1 cellular context compared by ENCODE assay signal in genomic region chr7:140231779-140232491, GRCh38.
TF ChIP-seq lines count a peak whose summit lies in the region.

No MANE protein-coding gene starts in this region.

TF ChIP-seq in K562, 482 proteins besides CTCF, POLR2A, EP300 and RAD21 (continued from another document):
- no peak for TF ChIP-seq PCBP1 (IDR thresholded peaks at IDR 0.05; ENCODE audit: low read depth, low read length, poor library complexity, severe bottlenecking)
- TF ChIP-seq POLR2B (IDR thresholded peaks at IDR 0.05; ENCODE audit: low read depth, partially characterized antibody) = no peak
- no peak for TF ChIP-seq SMARCA4 (IDR thresholded peaks at IDR 0.05)
- TF ChIP-seq ZBED1 (IDR thresholded peaks at IDR 0.05) = no peak
- no peak for TF ChIP-seq ZNF584 (CRISPR knock-in tag; IDR thresholded peaks at IDR 0.05; ENCODE audit: low read depth)
- TF ChIP-seq E2F4 (CRISPR knock-in tag; IDR thresholded peaks at IDR 0.05; ENCODE audit: low read depth) = no peak
- TF ChIP-seq THRAP3 (IDR thresholded peaks at IDR 0.05; ENCODE audit: borderline replicate concordance) = no peak
- TF ChIP-seq U2AF1 (optimal IDR thresholded peaks at IDR 0.05; ENCODE audit: low read depth, low read length) = no peak
- TF ChIP-seq TFAP4 (CRISPR knock-in tag; IDR thresholded peaks at IDR 0.05; ENCODE audit: borderline replicate concordance) = no peak
- TF ChIP-seq TOE1 (IDR thresholded peaks at IDR 0.05; ENCODE audit: borderline replicate concordance) = no peak
- TF ChIP-seq TOE1 (CRISPR knock-in tag; IDR thresholded peaks at IDR 0.05; ENCODE audit: borderline replicate concordance, low read depth) = no peak
- TF ChIP-seq DNMT1 (IDR thresholded peaks at IDR 0.05) = no peak
- TF ChIP-seq, protein P1, sequence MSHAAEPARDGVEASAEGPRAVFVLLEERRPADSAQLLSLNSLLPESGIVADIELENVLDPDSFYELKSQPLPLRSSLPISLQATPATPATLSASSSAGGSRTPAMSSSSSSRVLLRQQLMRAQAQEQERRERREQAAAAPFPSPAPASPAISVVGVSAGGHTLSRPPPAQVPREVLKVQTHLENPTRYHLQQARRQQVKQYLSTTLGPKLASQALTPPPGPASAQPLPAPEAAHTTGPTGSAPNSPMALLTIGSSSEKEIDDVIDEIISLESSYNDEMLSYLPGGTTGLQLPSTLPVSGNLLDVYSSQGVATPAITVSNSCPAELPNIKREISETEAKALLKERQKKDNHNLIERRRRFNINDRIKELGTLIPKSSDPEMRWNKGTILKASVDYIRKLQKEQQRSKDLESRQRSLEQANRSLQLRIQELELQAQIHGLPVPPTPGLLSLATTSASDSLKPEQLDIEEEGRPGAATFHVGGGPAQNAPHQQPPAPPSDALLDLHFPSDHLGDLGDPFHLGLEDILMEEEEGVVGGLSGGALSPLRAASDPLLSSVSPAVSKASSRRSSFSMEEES (CRISPR knock-in tag; IDR thresholded peaks at IDR 0.05) = no peak
- TF ChIP-seq RBM17 (IDR thresholded peaks at IDR 0.05; ENCODE audit: borderline replicate concordance, low read depth, low read length) = no peak
- TF ChIP-seq, protein P2, sequence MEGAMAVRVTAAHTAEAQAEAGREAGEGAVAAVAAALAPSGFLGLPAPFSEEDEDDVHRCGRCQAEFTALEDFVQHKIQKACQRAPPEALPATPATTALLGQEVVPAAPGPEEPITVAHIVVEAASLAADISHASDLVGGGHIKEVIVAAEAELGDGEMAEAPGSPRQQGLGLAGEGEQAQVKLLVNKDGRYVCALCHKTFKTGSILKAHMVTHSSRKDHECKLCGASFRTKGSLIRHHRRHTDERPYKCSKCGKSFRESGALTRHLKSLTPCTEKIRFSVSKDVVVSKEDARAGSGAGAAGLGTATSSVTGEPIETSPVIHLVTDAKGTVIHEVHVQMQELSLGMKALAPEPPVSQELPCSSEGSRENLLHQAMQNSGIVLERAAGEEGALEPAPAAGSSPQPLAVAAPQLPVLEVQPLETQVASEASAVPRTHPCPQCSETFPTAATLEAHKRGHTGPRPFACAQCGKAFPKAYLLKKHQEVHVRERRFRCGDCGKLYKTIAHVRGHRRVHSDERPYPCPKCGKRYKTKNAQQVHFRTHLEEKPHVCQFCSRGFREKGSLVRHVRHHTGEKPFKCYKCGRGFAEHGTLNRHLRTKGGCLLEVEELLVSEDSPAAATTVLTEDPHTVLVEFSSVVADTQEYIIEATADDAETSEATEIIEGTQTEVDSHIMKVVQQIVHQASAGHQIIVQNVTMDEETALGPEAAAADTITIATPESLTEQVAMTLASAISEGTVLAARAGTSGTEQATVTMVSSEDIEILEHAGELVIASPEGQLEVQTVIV (CRISPR knock-in tag; IDR thresholded peaks at IDR 0.05; ENCODE audit: borderline replicate concordance) = no peak
